Comparison of ENCODE assay signal across 22 cellular contexts in genomic region chr9:73129941-73130695, GRCh38. TPM values are rescaled to one million over a fixed set of nuclear protein-coding genes. Genes with fewer than 3 reads are reported as not detected.
DNase-seq lines count a peak whose midpoint lies in the region; ATAC-seq, FAIRE-seq and TF ChIP-seq lines count a peak whose summit lies in the region.
"Had no signal": no experiment of that assay in that cellular context is flagged by ENCODE, and none has a peak within 500 bp of the region (broad histone marks: within the 10 kb centered on the region; RNA-seq: fewer than 3 reads in every experiment).

No MANE protein-coding gene starts in this region.

- FAIRE-seq in K562 (lab: Jason Lieb, UNC), result no peak

- H3K27ac Mint-ChIP-seq in CD4-positive, alpha-beta T cell, result peak overlapping the region; percentile 88
- peak overlapping the region in 2 of 3 experiments; percentile 3 to 40 for H3K27ac Mint-ChIP-seq in nephron
- H3K27ac Mint-ChIP-seq: activated T-helper 2 cell treated with anti-CD3 and anti-CD28 coated beads, Interferon-gamma antibody, Interleukin-2, Interleukin-4, amounts not matched to agents 10 μg/mL and 5 μg/mL and 100 μg/mL, durations not matched to agents 14 hours and 24 hours and 36 hours; T-helper 1 cell treated with Interleukin-12 subunit alpha and Interleukin-12 subunit beta and Interleukin-4 antibody, amounts not matched to agents 30 μg/mL and 1 μg/mL, for 36 hours had no signal

- TF ChIP-seq RAD21 in K562 (CRISPR knock-in tag; conservative IDR thresholded peaks at IDR 0.05 in 1 of 2, IDR thresholded peaks at IDR 0.05 in 1 of 2), result no peak

- H3K4me1 ChIP-seq in K562 (replicated peaks in 1 of 2; ENCODE audit: control insufficient read depth in 2 of 2, insufficient read depth in 2 of 2, low read length in 2 of 2), result peaks cover 0 to 25% of the 10 kb centered on the region in 2 experiments; a peak in 3 of 5 replicates
- peaks cover 27% of the 10 kb centered on the region for H3K4me1 ChIP-seq in HAP-1
- H3K4me1 ChIP-seq: colonic mucosa, Peyer's patch, prostate gland had no signal

- H3K9me3 Mint-ChIP-seq in CD4-positive, alpha-beta T cell, result no peaks in the 10 kb centered on the region
- no peaks in the 10 kb centered on the region for H3K9me3 Mint-ChIP-seq in nephron
- H3K9me3 Mint-ChIP-seq: activated CD4-positive, alpha-beta T cell treated with anti-CD3 and anti-CD28 coated beads, Interleukin-2, amount 10 ng/mL, durations not matched to agents 7 days and 5 days; activated T-helper 2 cell treated with anti-CD3 and anti-CD28 coated beads, Interferon-gamma antibody, Interleukin-2, Interleukin-4, amounts not matched to agents 10 μg/mL and 5 μg/mL and 100 μg/mL, durations not matched to agents 14 hours and 24 hours and 36 hours; neural crest cell; T-helper 1 cell treated with Interleukin-12 subunit alpha and Interleukin-12 subunit beta and Interleukin-4 antibody, amounts not matched to agents 30 μg/mL and 1 μg/mL, for 36 hours had no signal

- CTCF ChIA-PET in CD4-positive, alpha-beta T cell (lab: Charles Lee), result interaction anchor here (0.9 to 1.8 kb wide), 4 partner anchors 11 to 48 kb away, joined by 3 to 4 read pairs (median 3); no protein-coding TSS in a partner anchor
- CTCF ChIA-PET in K562 (lab: Yijun Ruan, JAX; ENCODE audit: low intra/inter-chr PET ratio), result no interaction called here

- POLR2A ChIA-PET in CD4-positive, alpha-beta T cell (lab: Charles Lee), result interaction anchor here (2.2 to 4.5 kb wide), 2 partner anchors 22 to 25 kb away, joined by 8 to 22 read pairs; partner anchors contain the start of gene ANXA1
- POLR2A ChIA-PET in K562 (lab: Yijun Ruan, JAX), result interaction anchor here (0.7 to 1.2 kb wide), 2 partner anchors 17 to 35 kb away, joined by 3 to 4 read pairs; no protein-coding TSS in a partner anchor

- TF ChIP-seq POLR2A in K562 (conservative IDR thresholded peaks at IDR 0.05) (no peak), erythroblast (IDR thresholded peaks at IDR 0.05; ENCODE audit: low read length) (no peak)

- no TSS peak for BruUV-seq in K562 (replicated peaks; lab: Mats Ljungman, UMichigan)

- intact Hi-C loops in CD4-positive, alpha-beta T cell (cut with DNase I, micrococcal nuclease), result loop anchor here (2.0 to 10.0 kb wide), 7 partner anchors 15 to 1215 kb away; partner anchors contain the start of genes ABHD17B (in 1 of the 2), C9orf85 (in 1 of the 2) and ZFAND5 (in 1 of the 2)
- intact Hi-C loops in K562 (cut with micrococcal nuclease), result loop anchor here (5.0 kb wide), 1 partner anchor 98 kb away; no protein-coding TSS in a partner anchor

- H3K27me3 Mint-ChIP-seq in CD4-positive, alpha-beta T cell, result no peaks in the 10 kb centered on the region
- H3K27me3 Mint-ChIP-seq in nephron (ENCODE audit: low read depth), result no peaks in the 10 kb centered on the region
- H3K27me3 Mint-ChIP-seq: activated CD4-positive, alpha-beta T cell treated with anti-CD3 and anti-CD28 coated beads, Interleukin-2, amount 10 ng/mL, durations not matched to agents 7 days and 5 days had no signal

- in situ Hi-C loops in K562 (cut with MboI), result no loop called here
- in situ Hi-C loops in HAP-1 (cut with MboI; ENCODE audit: low sequenced_read_pairs), result no loop called here

- no peak overlapping the region for H3K4me3 ChIP-seq in K562
- no peak overlapping the region for H3K4me3 ChIP-seq in HAP-1
- H3K4me3 ChIP-seq: colonic mucosa, Peyer's patch, prostate gland, SJSA1 had no signal

- H3K4me1 Mint-ChIP-seq in CD4-positive, alpha-beta T cell (ENCODE audit: low read depth), result peaks cover 35% of the 10 kb centered on the region
- H3K4me1 Mint-ChIP-seq in nephron, result peaks cover 22% of the 10 kb centered on the region

- no peak for TF ChIP-seq EP300 in K562 (IDR thresholded peaks at IDR 0.05; ENCODE audit: low read length)

- no peak for DNase-seq in CD4-positive, alpha-beta T cell
- DNase-seq in MV-4-11 (lab: John Stamatoyannopoulos, UW), result peak; percentile 58
- DNase-seq in K562 (ENCODE audit: extremely low read depth in 1 of 4, low spot score in 3 of 4), result no peak
- no peak for DNase-seq in superior temporal gyrus (ENCODE audit: extremely low spot score)
- DNase-seq in HAP-1 (ENCODE audit: low spot score in 2 of 2), result no peak
- no peak for DNase-seq in erythroblast (lab: John Stamatoyannopoulos, UW)
- DNase-seq: activated CD4-positive, alpha-beta T cell treated with anti-CD3 and anti-CD28 coated beads, Interleukin-2, amount 10 ng/mL, durations not matched to agents 7 days and 5 days; colonic mucosa; GF-D8; left cardiac atrium; MM.1S; NCI-H1694; NCI-H2227 treated with DMSO at 0.1 percent for 48 hours; Peyer's patch; WERI-Rb-1 had no signal

- no peaks in the 10 kb centered on the region for H3K9me3 ChIP-seq in CD4-positive, alpha-beta T cell (ENCODE audit: control insufficient read depth, low read length)
- H3K9me3 ChIP-seq in K562 (replicated peaks; ENCODE audit: control insufficient read depth, insufficient read depth, low read depth, low read length) (no peaks in the 10 kb centered on the region), HAP-1 (no peaks in the 10 kb centered on the region)
- H3K9me3 ChIP-seq: colonic mucosa, Peyer's patch, prostate gland, SJSA1 had no signal

- no peak overlapping the region for H3K4me2 ChIP-seq in K562 (ENCODE audit: insufficient read depth, low read length)

- H3K36me3 Mint-ChIP-seq in CD4-positive, alpha-beta T cell (ENCODE audit: low read depth), result no peaks in the 10 kb centered on the region
- no peaks in the 10 kb centered on the region for H3K36me3 Mint-ChIP-seq in nephron (ENCODE audit: low read depth)

- WGBS in K562 (ENCODE audit: insufficient coverage, low coverage, missing lambda C conversion rate), result 38% methylated on average over 6 of the region's 6 CpGs

- no peaks in the 10 kb centered on the region for H3K36me3 ChIP-seq in K562 (ENCODE audit: control insufficient read depth, insufficient read depth, low read length)
- no peaks in the 10 kb centered on the region for H3K36me3 ChIP-seq in HAP-1 (replicated peaks)
- H3K36me3 ChIP-seq: colonic mucosa, Peyer's patch, prostate gland, SJSA1, WERI-Rb-1 had no signal

- no peak for ATAC-seq in CD4-positive, alpha-beta T cell (ENCODE audit: poor library complexity)
- ATAC-seq in K562, result no peak
- ATAC-seq: HCT116, left cardiac atrium had no signal

- H3K9ac ChIP-seq in K562 (ENCODE audit: insufficient read depth in 1 of 2, low read depth in 2 of 2, low read length in 2 of 2), result no peak overlapping the region

- H3K27ac ChIP-seq in CD4-positive, alpha-beta T cell (ENCODE audit: low read depth, low read length), result no peak overlapping the region
- H3K27ac ChIP-seq in K562 (ENCODE audit: extremely low read depth, low read depth, low read length), result no peak overlapping the region
- H3K27ac ChIP-seq: colonic mucosa, Peyer's patch, prostate gland, SJSA1, WERI-Rb-1 had no signal

- H2AFZ ChIP-seq in K562 (ENCODE audit: low read depth, low read length), result peak overlapping the region; percentile 26

- no peak for TF ChIP-seq CTCF in CD4-positive, alpha-beta T cell (IDR thresholded peaks at IDR 0.05)
- no peak for TF ChIP-seq CTCF in K562 (IDR thresholded peaks at IDR 0.05 in 2 of 3, conservative IDR thresholded peaks at IDR 0.05 in 1 of 3; ENCODE audit: insufficient read depth in 2 of 3, low read depth in 1 of 3, low read length in 3 of 3)
- TF ChIP-seq CTCF in nephron (IDR thresholded peaks at IDR 0.05; ENCODE audit: unreplicated experiment in 3 of 3), result no peak

- no peaks in the 10 kb centered on the region for H4K20me1 ChIP-seq in K562 (replicated peaks; ENCODE audit: control insufficient read depth, insufficient read depth, low read length)

- no peaks in the 10 kb centered on the region for H3K79me2 ChIP-seq in K562 (ENCODE audit: control insufficient read depth, insufficient read depth, low read length)

- H3K27me3 ChIP-seq in CD4-positive, alpha-beta T cell (ENCODE audit: control insufficient read depth, insufficient read depth, low read length), result no peaks in the 10 kb centered on the region
- H3K27me3 ChIP-seq in K562 (ENCODE audit: control insufficient read depth in 2 of 2, insufficient read depth in 2 of 2, low read length in 2 of 2) (no peaks in the 10 kb centered on the region), HAP-1 (ENCODE audit: low read depth) (no peaks in the 10 kb centered on the region)
- H3K27me3 ChIP-seq: colonic mucosa, Peyer's patch, SJSA1 had no signal

- H3K9me1 ChIP-seq in K562 (ENCODE audit: control insufficient read depth, insufficient read depth, low read length), result no peaks in the 10 kb centered on the region

- H3K4me3 Mint-ChIP-seq in CD4-positive, alpha-beta T cell, result peak overlapping the region; percentile 35
- H3K4me3 Mint-ChIP-seq in nephron, result no peak overlapping the region
- H3K4me3 Mint-ChIP-seq: activated CD4-positive, alpha-beta T cell treated with anti-CD3 and anti-CD28 coated beads, Interleukin-2, amount 10 ng/mL, durations not matched to agents 7 days and 5 days; neural crest cell; T-helper 1 cell treated with Interleukin-12 subunit alpha and Interleukin-12 subunit beta and Interleukin-4 antibody, amounts not matched to agents 30 μg/mL and 1 μg/mL, for 36 hours had no signal

TF ChIP-seq in K562, 482 proteins besides CTCF, POLR2A, EP300 and RAD21:
- TF ChIP-seq CEBPB (tag; IDR thresholded peaks at IDR 0.05), result peak; percentile 23; the same call in 1 of the 2 replicates
- TF ChIP-seq HDAC1 (IDR thresholded peaks at IDR 0.05), result no peak

RNA-seq across cellular contexts. Expression of gene ANXA1, which starts 21.5 kb away (rescaled TPM):
- 100 to 1,000 TPM; 310 to 317 TPM for total RNA-seq in CD4-positive, alpha-beta T cell
- 84.5 and 286 TPM in 2 replicates for total RNA-seq in K562 (2011; cell fraction: chromatin; rRNA removed; ENCODE audit: low replicate concordance)
- total RNA-seq in K562 (2011; cell fraction: nucleolus; rRNA removed), result 63.2 and 89.4 TPM in 2 replicates
- total RNA-seq in K562 (2011; cell fraction: nucleoplasm; rRNA removed), result 161 and 202 TPM in 2 replicates
- 395 and 406 TPM in 2 replicates for total RNA-seq in K562 (2014; rRNA removed)
- total RNA-seq in K562 (2014; rRNA removed; fragmentation: Illumina TruSeq; extraction: Trizol), result 699 and 816 TPM in 2 replicates
- 445 and 472 TPM in 2 replicates for total RNA-seq in K562 (2015; rRNA removed; fragmentation: Illumina TruSeq; extraction: Trizol)
- 407 and 423 TPM in 2 replicates for total RNA-seq in K562 (2021)
- polyA plus RNA-seq in K562 (2011; rRNA removed), result 560 and 820 TPM in 2 replicates
- 136 and 244 TPM in 2 replicates for polyA plus RNA-seq in K562 (2011; cell fraction: cytosol; rRNA removed)
- 168 and 258 TPM in 2 replicates for polyA plus RNA-seq in K562 (2011; cell fraction: nucleus; rRNA removed)
- polyA plus RNA-seq in K562 (2012), result 427 and 491 TPM in 2 replicates
- polyA plus RNA-seq in K562 (2014; fragmentation: Illumina TruSeq; extraction: Trizol), result 603 and 620 TPM in 2 replicates
- 1,000 to 10,000 TPM in 1 of 2 experiments, 100 to 1,000 TPM in 1; 940 to 1,298 TPM for polyA plus RNA-seq in K562 (2014; fragmentation: Nextera tagmentation; extraction: Ambion mirVana)
- polyA plus RNA-seq in K562 (2014; rRNA removed), result 529 and 544 TPM in 2 replicates
- polyA minus RNA-seq in K562 (2011; rRNA and poly(A)+ RNA removed), result 415 and 433 TPM in 2 replicates
- polyA minus RNA-seq in K562 (2011; cell fraction: cytosol; rRNA and poly(A)+ RNA removed), result 143 and 163 TPM in 2 replicates
- polyA minus RNA-seq in K562 (2011; cell fraction: nucleus; rRNA and poly(A)+ RNA removed), result 111 and 232 TPM in 2 replicates
